ENCODE assay signal across 15 cellular contexts in the genomic region with DNA sequence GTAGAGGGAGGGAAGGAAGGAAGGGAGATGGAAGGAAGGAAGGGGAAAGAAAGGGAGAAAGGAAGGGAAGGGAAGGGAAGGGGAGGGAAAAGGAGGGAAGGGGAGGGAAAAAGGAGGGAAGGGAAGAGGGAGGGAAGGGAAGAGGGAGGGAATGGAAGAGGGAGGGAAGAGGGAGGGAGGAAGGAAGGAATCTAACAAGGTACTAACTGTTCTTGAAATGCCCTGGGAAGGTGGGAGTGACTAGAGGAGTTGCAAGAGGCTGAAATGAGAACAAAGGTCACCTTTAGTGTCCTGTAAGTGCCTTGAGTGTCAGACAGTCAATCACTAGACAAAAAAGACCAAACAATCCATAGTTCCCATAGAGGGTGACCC. TPM values are rescaled to one million over a fixed set of nuclear protein-coding genes. Genes with fewer than 3 reads are reported as not detected.
DNase-seq lines count a peak whose midpoint lies in the region; ATAC-seq and TF ChIP-seq lines count a peak whose summit lies in the region.
"Had no signal": no experiment of that assay in that cellular context is flagged by ENCODE, and none has a peak within 500 bp of the region (broad histone marks: within the 10 kb centered on the region; RNA-seq: fewer than 3 reads in every experiment).

No MANE protein-coding gene starts in this region.

- no peak for ATAC-seq in natural killer cell treated with Interleukin-12 subunit alpha and Interleukin-12 subunit beta and Interleukin-15 and Interleukin-18, amount 100 ng/mL, for 72 hours
- ATAC-seq in natural killer cell (no peak), memory B cell (ENCODE audit: low read depth) (no peak), GM19463 (IDR thresholded peaks at IDR 0.05; ENCODE audit: unreplicated experiment) (no peak), heart left ventricle (no peak)
- no peak for ATAC-seq in activated naive CD8-positive, alpha-beta T cell treated with anti-CD3 and anti-CD28 coated beads, Interleukin-2, amount 50 U/mL, for 24 hours
- ATAC-seq: lower lobe of right lung, PC-3 had no signal

- H3K27me3 ChIP-seq in heart left ventricle = no peaks in the 10 kb centered on the region

- H3K4me3 Mint-ChIP-seq in natural killer cell treated with Interleukin-12 subunit alpha and Interleukin-12 subunit beta and Interleukin-15 and Interleukin-18, amount 100 ng/mL, for 72 hours = peak overlapping the region; percentile 98
- H3K4me3 Mint-ChIP-seq in natural killer cell (no peak overlapping the region), memory B cell (no peak overlapping the region)
- H3K4me3 Mint-ChIP-seq in activated naive CD8-positive, alpha-beta T cell treated with anti-CD3 and anti-CD28 coated beads, Interleukin-2, amount 50 U/mL, for 24 hours = no peak overlapping the region
- H3K4me3 Mint-ChIP-seq: B cell had no signal

- peak overlapping the region in 5 of 12 donors; percentile 7 to 90 (median 20) for H3K27ac ChIP-seq in heart left ventricle
- H3K27ac ChIP-seq: lower lobe of right lung had no signal

- H3K36me3 ChIP-seq in heart left ventricle = no peaks in the 10 kb centered on the region
- H3K36me3 ChIP-seq: lower lobe of right lung had no signal

- H3K27ac Mint-ChIP-seq in natural killer cell treated with Interleukin-12 subunit alpha and Interleukin-12 subunit beta and Interleukin-15 and Interleukin-18, amount 100 ng/mL, for 72 hours = peak overlapping the region; percentile 93 to 99
- H3K27ac Mint-ChIP-seq in natural killer cell = peak overlapping the region in 1 of 2 donors; percentile 95
- peak overlapping the region; percentile 50 for H3K27ac Mint-ChIP-seq in memory B cell
- H3K27ac Mint-ChIP-seq in activated naive CD8-positive, alpha-beta T cell treated with anti-CD3 and anti-CD28 coated beads, Interleukin-2, amount 50 U/mL, for 24 hours = no peak overlapping the region
- H3K27ac Mint-ChIP-seq: B cell had no signal

- DNase-seq in natural killer cell treated with Interleukin-12 subunit alpha and Interleukin-12 subunit beta and Interleukin-15 and Interleukin-18, amount 100 ng/mL, for 72 hours (ENCODE audit: low spot score) = no peak
- DNase-seq in natural killer cell = no peak
- peak; percentile 65 for DNase-seq in SK-MEL-5 (ENCODE audit: low read depth, low spot score)
- no peak for DNase-seq in memory B cell (ENCODE audit: low spot score in 2 of 2)
- no peak for DNase-seq in activated naive CD4-positive, alpha-beta T cell treated with anti-CD3 and anti-CD28 coated beads, Interleukin-2, amount 50 U/mL, for 16 hours
- DNase-seq in activated naive CD8-positive, alpha-beta T cell treated with anti-CD3 and anti-CD28 coated beads, Interleukin-2, amount 50 U/mL, for 24 hours = no peak
- DNase-seq in heart left ventricle = no peak
- DNase-seq: activated effector memory CD4-positive, alpha-beta T cell treated with anti-CD3 and anti-CD28 coated beads, Interleukin-2, amount 50 U/mL, for 16 hours; DMS79 treated with DMSO at 0.1 percent for 48 hours; effector CD4-positive, alpha-beta T cell; lower lobe of right lung; NCI-H446; PC-3 had no signal

- H3K36me3 Mint-ChIP-seq in natural killer cell treated with Interleukin-12 subunit alpha and Interleukin-12 subunit beta and Interleukin-15 and Interleukin-18, amount 100 ng/mL, for 72 hours = peaks cover 10% of the 10 kb centered on the region
- H3K36me3 Mint-ChIP-seq in natural killer cell = no peaks in the 10 kb centered on the region
- H3K36me3 Mint-ChIP-seq in memory B cell = no peaks in the 10 kb centered on the region
- H3K36me3 Mint-ChIP-seq in activated naive CD8-positive, alpha-beta T cell treated with anti-CD3 and anti-CD28 coated beads, Interleukin-2, amount 50 U/mL, for 24 hours (ENCODE audit: low read depth) = peaks cover 3% of the 10 kb centered on the region

- peaks cover 0 to 38% (median 13%) of the 10 kb centered on the region in 12 donors for H3K4me1 ChIP-seq in heart left ventricle

- in situ Hi-C loops in SK-MEL-5 (cut with HindIII; ENCODE audit: low pct_unique_long_range_greater_than_20kb, low sequenced_read_pairs) = no loop called here

- H3K4me1 Mint-ChIP-seq in natural killer cell treated with Interleukin-12 subunit alpha and Interleukin-12 subunit beta and Interleukin-15 and Interleukin-18, amount 100 ng/mL, for 72 hours (ENCODE audit: low read depth in 2 of 2) = peaks cover 66 to 70% of the 10 kb centered on the region in 2 donors
- H3K4me1 Mint-ChIP-seq in natural killer cell = peaks cover 35 to 45% of the 10 kb centered on the region in 2 donors
- peaks cover 33% of the 10 kb centered on the region for H3K4me1 Mint-ChIP-seq in memory B cell
- H3K4me1 Mint-ChIP-seq in activated naive CD8-positive, alpha-beta T cell treated with anti-CD3 and anti-CD28 coated beads, Interleukin-2, amount 50 U/mL, for 24 hours = peaks cover 49% of the 10 kb centered on the region

- no peak for TF ChIP-seq POLR2A in heart left ventricle (IDR thresholded peaks at IDR 0.05)

- intact Hi-C loops in natural killer cell (cut with micrococcal nuclease) (loop anchor here (2.0 kb wide), 1 partner anchor 140 kb away; the partner anchor contains the start of gene LAX1), heart left ventricle (cut with DNase I) (loop anchor here in 3 of 10 donors (1.0 to 10.0 kb wide), 3 partner anchors 70 to 150 kb away; no protein-coding TSS in a partner anchor)

- no peaks in the 10 kb centered on the region for H3K9me3 Mint-ChIP-seq in natural killer cell treated with Interleukin-12 subunit alpha and Interleukin-12 subunit beta and Interleukin-15 and Interleukin-18, amount 100 ng/mL, for 72 hours
- no peaks in the 10 kb centered on the region for H3K9me3 Mint-ChIP-seq in natural killer cell
- no peaks in the 10 kb centered on the region for H3K9me3 Mint-ChIP-seq in memory B cell
- H3K9me3 Mint-ChIP-seq in activated naive CD8-positive, alpha-beta T cell treated with anti-CD3 and anti-CD28 coated beads, Interleukin-2, amount 50 U/mL, for 24 hours = no peaks in the 10 kb centered on the region

- H3K27me3 Mint-ChIP-seq in natural killer cell treated with Interleukin-12 subunit alpha and Interleukin-12 subunit beta and Interleukin-15 and Interleukin-18, amount 100 ng/mL, for 72 hours = no peaks in the 10 kb centered on the region
- H3K27me3 Mint-ChIP-seq in natural killer cell (ENCODE audit: low read depth in 2 of 2) = no peaks in the 10 kb centered on the region
- H3K27me3 Mint-ChIP-seq in memory B cell = no peaks in the 10 kb centered on the region
- H3K27me3 Mint-ChIP-seq in activated naive CD8-positive, alpha-beta T cell treated with anti-CD3 and anti-CD28 coated beads, Interleukin-2, amount 50 U/mL, for 24 hours = no peaks in the 10 kb centered on the region
- H3K27me3 Mint-ChIP-seq: B cell had no signal

- no peaks in the 10 kb centered on the region for H3K9me3 ChIP-seq in heart left ventricle
- H3K9me3 ChIP-seq: lower lobe of right lung had no signal

- TF ChIP-seq CTCF in natural killer cell (IDR thresholded peaks at IDR 0.05) (no peak), heart left ventricle (IDR thresholded peaks at IDR 0.05) (no peak)

- no peak overlapping the region for H3K4me3 ChIP-seq in heart left ventricle
- H3K4me3 ChIP-seq: lower lobe of right lung had no signal

RNA-seq across cellular contexts. Expression of gene ATP2B4, which starts 2.3 kb away (rescaled TPM):
- total RNA-seq in natural killer cell treated with Interleukin-12 subunit alpha and Interleukin-12 subunit beta and Interleukin-15 and Interleukin-18, amount 100 ng/mL, for 72 hours = 100 to 1,000 TPM; 158 to 191 TPM
- total RNA-seq in natural killer cell = 100 to 1,000 TPM; 175 to 235 (median 196) TPM
- 39.1 and 45.2 TPM in 2 replicates for total RNA-seq in SK-MEL-5 (2014; rRNA removed; shearing (Covaris generic))
- polyA plus RNA-seq in SK-MEL-5 (2015; cell fraction: cytosol; rRNA removed) = 37.1 and 54.6 TPM in 2 replicates
- polyA plus RNA-seq in SK-MEL-5 (2015; cell fraction: nucleus; rRNA removed) = 52.2 and 58.5 TPM in 2 replicates
- 100 to 1,000 TPM in 8 of 9 donors, 10 to 100 TPM in 1; 87.0 to 253 (median 159) TPM for total RNA-seq in heart left ventricle
- 100 to 1,000 TPM in 1 of 2 donors, 10 to 100 TPM in 1; 56.0 to 142 TPM for polyA plus RNA-seq in heart left ventricle
